In genomic region chr18:75088622-75089211, GRCh38 we compare ENCODE assay signal across 22 cellular contexts.
DNase-seq lines count a peak whose midpoint lies in the region; ATAC-seq and TF ChIP-seq lines count a peak whose summit lies in the region.
"Had no signal": no experiment of that assay in that cellular context is flagged by ENCODE, and none has a peak within 500 bp of the region (broad histone marks: within the 10 kb centered on the region; RNA-seq: fewer than 3 reads in every experiment).

No MANE protein-coding gene starts in this region.

- H3K4ac ChIP-seq in IMR-90 (ENCODE audit: low read depth, low read length): no peak overlapping the region

- dilution Hi-C loops in IMR-90 (cut with HindIII; ENCODE audit: low sequenced_read_pairs, unreplicated experiment): no loop called here

- no peak overlapping the region for H2BK20ac ChIP-seq in IMR-90 (ENCODE audit: low read depth, low read length)

- no TSS peak for BruUV-seq in IMR-90 (replicated peaks; lab: Mats Ljungman, UMichigan)

- H3K27ac Mint-ChIP-seq in endodermal cell: no peak overlapping the region
- H3K27ac Mint-ChIP-seq: IgD-negative memory B cell had no signal

- H2BK120ac ChIP-seq in IMR-90 (ENCODE audit: low read depth, low read length): no peak overlapping the region

- no peak for TF ChIP-seq POLR2A in IMR-90 (IDR thresholded peaks at IDR 0.05; ENCODE audit: low read depth, low read length)
- no peak for TF ChIP-seq POLR2A in testis (IDR thresholded peaks at IDR 0.05)

- H2AK9ac ChIP-seq in IMR-90 (replicated peaks; ENCODE audit: low read depth, low read length, poor library complexity): no peak overlapping the region

- no peak overlapping the region for H4K5ac ChIP-seq in IMR-90 (ENCODE audit: low read depth, low read length)

- 98% methylated on average over 7 of the region's 20 CpGs; no CpG with 5 or more reads in 1 of the 2 experiments for WGBS in IMR-90 (ENCODE audit: extremely low coverage in 2 of 2, insufficient read length in 1 of 2), 2 experiments
- 95 to 98% methylated on average over 9 to 20 of the region's 20 CpGs for WGBS in endodermal cell (ENCODE audit: insufficient coverage in 1 of 2, insufficient read length in 1 of 2), 2 experiments
- WGBS in testis, 2 donors: 60 to 82% methylated on average over 6 to 20 of the region's 20 CpGs

- H2AK5ac ChIP-seq in IMR-90 (ENCODE audit: low read depth, low read length): no peak overlapping the region

- no peaks in the 10 kb centered on the region for H3K36me3 Mint-ChIP-seq in endodermal cell (ENCODE audit: low read depth)
- H3K36me3 Mint-ChIP-seq: CD4-positive, alpha-beta memory T cell; IgD-negative memory B cell had no signal

- H3K18ac ChIP-seq in IMR-90 (ENCODE audit: low read depth, low read length): no peak overlapping the region

- H3K4me1 ChIP-seq in IMR-90 (ENCODE audit: control insufficient read depth, insufficient read depth, low read length): no peaks in the 10 kb centered on the region
- no peaks in the 10 kb centered on the region for H3K4me1 ChIP-seq in endodermal cell (ENCODE audit: control insufficient read depth, insufficient read depth, low read length)
- H3K4me1 ChIP-seq in testis: no peaks in the 10 kb centered on the region
- H3K4me1 ChIP-seq: BLaER1 had no signal

- no peaks in the 10 kb centered on the region for H3K36me3 ChIP-seq in IMR-90 (ENCODE audit: control insufficient read depth, insufficient read depth, low read length)
- no peaks in the 10 kb centered on the region for H3K36me3 ChIP-seq in endodermal cell (ENCODE audit: control insufficient read depth, insufficient read depth, low read length)
- H3K36me3 ChIP-seq in testis (ENCODE audit: low read depth, missing control alignments): no peaks in the 10 kb centered on the region
- H3K36me3 ChIP-seq: BLaER1 had no signal

- POLR2A ChIA-PET in IMR-90 (lab: Charles Lee; ENCODE audit: unreplicated experiment): no interaction called here

- H3K9ac ChIP-seq in IMR-90 (ENCODE audit: low read depth, low read length) (no peak overlapping the region), endodermal cell (ENCODE audit: extremely low read depth, low read length, poor library complexity, severe bottlenecking) (no peak overlapping the region)
- H3K9ac ChIP-seq: BLaER1 had no signal

- H3K4me3 Mint-ChIP-seq in endodermal cell: no peak overlapping the region
- H3K4me3 Mint-ChIP-seq: CD4-positive, alpha-beta memory T cell; IgD-negative memory B cell had no signal

- H4K8ac ChIP-seq in IMR-90 (ENCODE audit: low read depth in 2 of 2, low read length in 2 of 2): no peak overlapping the region

- in situ Hi-C loops in IMR-90 (cut with MboI; ENCODE audit: low sequenced_read_pairs): no loop called here

- no peak overlapping the region for H2BK5ac ChIP-seq in IMR-90 (ENCODE audit: low read depth, low read length, poor library complexity, severe bottlenecking)

- CTCF ChIA-PET in IMR-90 (lab: Yijun Ruan, JAX): interaction anchor here (0.7 kb wide), 1 partner anchor 16 kb away, joined by 4 read pairs; no protein-coding TSS in a partner anchor

- ATAC-seq in IMR-90 (ENCODE audit: low read depth) (no peak), HG03159 (IDR thresholded peaks at IDR 0.05; ENCODE audit: unreplicated experiment) (no peak)
- ATAC-seq: SK-N-SH treated with all-trans-retinoic acid at 6 μM for 48 hours had no signal

- H3K9me1 ChIP-seq in IMR-90 (ENCODE audit: insufficient read depth, low read length): no peaks in the 10 kb centered on the region

- H3K27ac ChIP-seq in IMR-90 (ENCODE audit: insufficient read depth, low read length) (no peak overlapping the region), endodermal cell (ENCODE audit: low read depth, low read length) (no peak overlapping the region), testis (no peak overlapping the region)
- H3K27ac ChIP-seq: BLaER1 had no signal

- H3K23ac ChIP-seq in IMR-90 (ENCODE audit: low read depth, low read length): no peak overlapping the region

- H3K4me1 Mint-ChIP-seq in endodermal cell: no peaks in the 10 kb centered on the region
- H3K4me1 Mint-ChIP-seq: CD4-positive, alpha-beta memory T cell; IgD-negative memory B cell had no signal

- H3K27me3 Mint-ChIP-seq in endodermal cell (ENCODE audit: insufficient read depth): no peaks in the 10 kb centered on the region
- H3K27me3 Mint-ChIP-seq: IgD-negative memory B cell had no signal

- H3K9me3 ChIP-seq in IMR-90 (ENCODE audit: control insufficient read depth, insufficient read depth, low read length) (peaks cover 2% of the 10 kb centered on the region; the same call in 1 of the 2 replicates), endodermal cell (ENCODE audit: control insufficient read depth, low read length) (peaks cover 7% of the 10 kb centered on the region), testis (no peaks in the 10 kb centered on the region)

- H3K27me3 ChIP-seq in IMR-90 (ENCODE audit: control insufficient read depth, insufficient read depth, low read length): no peaks in the 10 kb centered on the region; the same call in none of the 2 replicates
- no peaks in the 10 kb centered on the region for H3K27me3 ChIP-seq in endodermal cell (ENCODE audit: control insufficient read depth, insufficient read depth, low read length, poor library complexity, severe bottlenecking)
- no peaks in the 10 kb centered on the region for H3K27me3 ChIP-seq in testis
- H3K27me3 ChIP-seq: BLaER1 had no signal

- no peaks in the 10 kb centered on the region for H3K9me3 Mint-ChIP-seq in endodermal cell

- no peak overlapping the region for H3K4me3 ChIP-seq in IMR-90 (ENCODE audit: insufficient read depth, low read depth, low read length)
- no peak overlapping the region for H3K4me3 ChIP-seq in endodermal cell (ENCODE audit: low read length)
- H3K4me3 ChIP-seq in testis: no peak overlapping the region
- H3K4me3 ChIP-seq: BLaER1 had no signal

- no peak for TF ChIP-seq RAD21 in IMR-90 (IDR thresholded peaks at IDR 0.05; ENCODE audit: low read length)

- no peak overlapping the region for H2BK15ac ChIP-seq in IMR-90 (ENCODE audit: low read depth, low read length)

- peak overlapping the region; percentile 15 for H2AFZ ChIP-seq in IMR-90 (replicated peaks; ENCODE audit: low read length, poor library complexity)

- no peak overlapping the region for H3K56ac ChIP-seq in IMR-90 (ENCODE audit: extremely low read depth, insufficient read depth, low read length)

- no peak overlapping the region for H4K91ac ChIP-seq in IMR-90 (ENCODE audit: insufficient read depth, low read depth, low read length)

- no peaks in the 10 kb centered on the region for H3K79me1 ChIP-seq in IMR-90 (ENCODE audit: low read depth in 1 of 2, low read length in 2 of 2)

- TF ChIP-seq CTCF in IMR-90 (conservative IDR thresholded peaks at IDR 0.05; ENCODE audit: low read depth, low read length) (no peak), endodermal cell (conservative IDR thresholded peaks at IDR 0.05) (no peak), testis (IDR thresholded peaks at IDR 0.05) (no peak)

- peak; percentile 29 for DNase-seq in D341Med (ENCODE audit: low spot score)
- no peak for DNase-seq in IMR-90
- DNase-seq in endodermal cell: peak; percentile 34
- peak; percentile 10 for DNase-seq in testis
- no peak for DNase-seq in NCI-H1694 (lab: John Stamatoyannopoulos, UW)
- no peak for DNase-seq in LoVo (ENCODE audit: low spot score)
- DNase-seq: CD4-positive, alpha-beta memory T cell; EL; Kasumi-1; MM.1S; NCI-H1105 treated with DMSO at 0.1 percent for 48 hours; NCI-H1694 treated with DMSO at 0.1 percent for 48 hours; NCI-H2107; NCI-H510A; NCI-H774; OCI-M1; RPMI8226; SHP77 treated with DMSO at 0.1 percent for 48 hours had no signal

- intact Hi-C loops in IMR-90 (cut with micrococcal nuclease) (no loop called here), testis (cut with DNase I; ENCODE audit: low total_unique reads) (no loop called here)

- no peak overlapping the region for H3K4me2 ChIP-seq in IMR-90 (ENCODE audit: low read depth, low read length)
- H3K4me2 ChIP-seq: BLaER1 had no signal

- no peaks in the 10 kb centered on the region for H4K20me1 ChIP-seq in IMR-90 (ENCODE audit: insufficient read depth, low read length)
- H4K20me1 ChIP-seq: BLaER1 had no signal

- H3K14ac ChIP-seq in IMR-90 (replicated peaks; ENCODE audit: low read depth, low read length): no peak overlapping the region

TF ChIP-seq in IMR-90, 13 proteins besides CTCF, POLR2A, EP300 and RAD21:
- TF ChIP-seq, protein P1, sequence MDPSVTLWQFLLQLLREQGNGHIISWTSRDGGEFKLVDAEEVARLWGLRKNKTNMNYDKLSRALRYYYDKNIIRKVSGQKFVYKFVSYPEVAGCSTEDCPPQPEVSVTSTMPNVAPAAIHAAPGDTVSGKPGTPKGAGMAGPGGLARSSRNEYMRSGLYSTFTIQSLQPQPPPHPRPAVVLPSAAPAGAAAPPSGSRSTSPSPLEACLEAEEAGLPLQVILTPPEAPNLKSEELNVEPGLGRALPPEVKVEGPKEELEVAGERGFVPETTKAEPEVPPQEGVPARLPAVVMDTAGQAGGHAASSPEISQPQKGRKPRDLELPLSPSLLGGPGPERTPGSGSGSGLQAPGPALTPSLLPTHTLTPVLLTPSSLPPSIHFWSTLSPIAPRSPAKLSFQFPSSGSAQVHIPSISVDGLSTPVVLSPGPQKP (IDR thresholded peaks at IDR 0.05; ENCODE audit: borderline replicate concordance, low read depth, low read length): no peak
- TF ChIP-seq RFX5 (IDR thresholded peaks at IDR 0.05; ENCODE audit: low read depth, low read length) (no peak), NFE2L2 (IDR thresholded peaks at IDR 0.05; ENCODE audit: low read depth, low read length) (no peak), MAZ (IDR thresholded peaks at IDR 0.05; ENCODE audit: borderline replicate concordance, low read depth, low read length) (no peak), BHLHE40 (IDR thresholded peaks at IDR 0.05; ENCODE audit: low read depth, low read length) (no peak), CHD1 (IDR thresholded peaks at IDR 0.05; ENCODE audit: low read depth, low read length) (no peak), CEBPB (IDR thresholded peaks at IDR 0.05; ENCODE audit: low read depth, low read length) (no peak), SMC3 (IDR thresholded peaks at IDR 0.05; ENCODE audit: low read depth, low read length) (no peak), RCOR1 (IDR thresholded peaks at IDR 0.05; ENCODE audit: insufficient replicate concordance, low read length) (no peak)
- TF ChIP-seq, protein P2, sequence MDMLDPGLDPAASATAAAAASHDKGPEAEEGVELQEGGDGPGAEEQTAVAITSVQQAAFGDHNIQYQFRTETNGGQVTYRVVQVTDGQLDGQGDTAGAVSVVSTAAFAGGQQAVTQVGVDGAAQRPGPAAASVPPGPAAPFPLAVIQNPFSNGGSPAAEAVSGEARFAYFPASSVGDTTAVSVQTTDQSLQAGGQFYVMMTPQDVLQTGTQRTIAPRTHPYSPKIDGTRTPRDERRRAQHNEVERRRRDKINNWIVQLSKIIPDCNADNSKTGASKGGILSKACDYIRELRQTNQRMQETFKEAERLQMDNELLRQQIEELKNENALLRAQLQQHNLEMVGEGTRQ (IDR thresholded peaks at IDR 0.05; ENCODE audit: low read depth, low read length): no peak

Comparison
In these comparisons a context has a peak if more than half of its experiments do, and no peak if none do; other contexts are left out.
1. DNase-seq: peak in D341Med (single experiment), endodermal cell (single experiment) and testis (single experiment); none in IMR-90 (single experiment), NCI-H1694 (single experiment) and LoVo (single experiment).